Comparison of ENCODE assay signal across 16 cellular contexts in genomic region chr17:1193300-1193699, GRCh38.
"Had no signal": no experiment of that assay in that cellular context is flagged by ENCODE, and none has a peak within 500 bp of the region (broad histone marks: within the 10 kb centered on the region; RNA-seq: fewer than 3 reads in every experiment).

No MANE protein-coding gene starts in this region.

- H3K27me3 ChIP-seq: esophagus muscularis mucosa, left lung had no signal

- DNase-seq: activated CD4-positive, alpha-beta memory T cell treated with anti-CD3 and anti-CD28 coated beads, Interleukin-2, amount 10 ng/mL, durations not matched to agents 7 days and 5 days; activated CD8-positive, alpha-beta memory T cell treated with anti-CD3 and anti-CD28 coated beads, Interleukin-2, amount 50 U/mL, for 4 hours; activated gamma-delta T cell treated with Interleukin-2 at 50 U/mL for 16 hours; activated T-cell treated with anti-CD3 and anti-CD28 coated beads, Interleukin-2, amount 50 U/mL, for 72 hours; aorta; head of caudate nucleus; mesendoderm; stomach; T1000 had no signal

- H3K9me3 ChIP-seq: esophagus muscularis mucosa, left lung, stomach, thoracic aorta had no signal

- H3K4me3 ChIP-seq: esophagus muscularis mucosa, left lung, stomach, thoracic aorta had no signal

- H2AFZ ChIP-seq: parathyroid adenoma had no signal

- H3K36me3 ChIP-seq: esophagus muscularis mucosa, left lung, stomach, thoracic aorta had no signal

- ATAC-seq: activated T-cell treated with anti-CD3 and anti-CD28 coated beads, Interleukin-2, amount 50 U/mL, for 72 hours; left lung had no signal

- H3K79me2 ChIP-seq: parathyroid adenoma had no signal

- H3K4me1 ChIP-seq: parathyroid adenoma had no signal

- H3K9ac ChIP-seq: parathyroid adenoma had no signal

- H3K27ac ChIP-seq: esophagus muscularis mucosa, left lung, parathyroid adenoma, stomach, thoracic aorta, VCaP had no signal

- H3K9me3 Mint-ChIP-seq: activated CD4-positive, alpha-beta memory T cell treated with anti-CD3 and anti-CD28 coated beads, Interleukin-2, amount 10 ng/mL, durations not matched to agents 7 days and 5 days; activated T-cell treated with anti-CD3 and anti-CD28 coated beads, Interleukin-2, amount 50 U/mL, for 72 hours had no signal

- H3K4me3 Mint-ChIP-seq: activated CD4-positive, alpha-beta memory T cell treated with anti-CD3 and anti-CD28 coated beads, Interleukin-2, amount 10 ng/mL, durations not matched to agents 7 days and 5 days; activated T-cell treated with anti-CD3 and anti-CD28 coated beads, Interleukin-2, amount 50 U/mL, for 72 hours had no signal

- FAIRE-seq: bronchial epithelial cell, islet of Langerhans had no signal

- H3K27ac Mint-ChIP-seq: activated CD4-positive, alpha-beta memory T cell treated with anti-CD3 and anti-CD28 coated beads, Interleukin-2, amount 10 ng/mL, durations not matched to agents 7 days and 5 days; activated T-cell treated with anti-CD3 and anti-CD28 coated beads, Interleukin-2, amount 50 U/mL, for 72 hours had no signal
